In genomic region chr1:42747125-42747524, GRCh38 we compare ENCODE assay signal across 1 cellular context.
TF ChIP-seq lines count a peak whose summit lies in the region.

No MANE protein-coding gene starts in this region.

TF ChIP-seq in HepG2, 621 proteins besides CTCF, POLR2A, EP300 and RAD21 (continues in another document):
- TF ChIP-seq CAMTA2 (CRISPR knock-in tag; IDR thresholded peaks at IDR 0.05; ENCODE audit: borderline replicate concordance) (0 out of 2 replicates have a peak, but pooled peaks have one; percentile 22), NR0B2 (CRISPR knock-in tag; IDR thresholded peaks at IDR 0.05) (0 out of 2 replicates have a peak, but pooled peaks have one; percentile 37), ZBTB33 (CRISPR knock-in tag; IDR thresholded peaks at IDR 0.05) (peak; percentile 70), CENPX (CRISPR knock-in tag; IDR thresholded peaks at IDR 0.05) (no peak), SMC3 (IDR thresholded peaks at IDR 0.05; ENCODE audit: low read length) (peak; percentile 63), BCL3 (CRISPR knock-in tag; IDR thresholded peaks at IDR 0.05) (no peak), ZNF512B (CRISPR knock-in tag; IDR thresholded peaks at IDR 0.05; ENCODE audit: borderline replicate concordance) (peak; percentile 35; the same call in 1 of the 2 replicates), ZBTB40 (IDR thresholded peaks at IDR 0.05) (no peak), ZBTB40 (CRISPR knock-in tag; IDR thresholded peaks at IDR 0.05) (no peak), ZFP91 (CRISPR knock-in tag; IDR thresholded peaks at IDR 0.05; ENCODE audit: borderline replicate concordance) (peak; percentile 51), ZBTB4 (CRISPR knock-in tag; IDR thresholded peaks at IDR 0.05; ENCODE audit: borderline replicate concordance) (peak; percentile 49; the same call in 1 of the 2 replicates), ZMYM4 (CRISPR knock-in tag; IDR thresholded peaks at IDR 0.05) (no peak), ZNF142 (CRISPR knock-in tag; IDR thresholded peaks at IDR 0.05) (no peak)
